ENCODE assay signal across 1 cellular context in genomic region chr6:29793036-29793356, GRCh38.
TF ChIP-seq lines count a peak whose summit lies in the region.

No MANE protein-coding gene starts in this region.

TF ChIP-seq in SK-N-SH, 30 proteins besides CTCF, POLR2A, EP300 and RAD21 (continued from another document):
- TF ChIP-seq USF1 (IDR thresholded peaks at IDR 0.05; ENCODE audit: borderline replicate concordance, low read depth) (no peak), FOSL2 (IDR thresholded peaks at IDR 0.05; ENCODE audit: borderline replicate concordance, low read depth) (no peak), TAF1 (IDR thresholded peaks at IDR 0.05; ENCODE audit: borderline replicate concordance, low read depth, low read length) (no peak), GABPA (IDR thresholded peaks at IDR 0.05; ENCODE audit: low read depth) (no peak), PBX3 (IDR thresholded peaks at IDR 0.05) (no peak), FOXM1 (IDR thresholded peaks at IDR 0.05; ENCODE audit: low read depth) (no peak), ELF1 (IDR thresholded peaks at IDR 0.05) (no peak), RFX5 (IDR thresholded peaks at IDR 0.05; ENCODE audit: low read length) (no peak)
